13 cellular contexts compared by ENCODE assay signal in the genomic region with DNA sequence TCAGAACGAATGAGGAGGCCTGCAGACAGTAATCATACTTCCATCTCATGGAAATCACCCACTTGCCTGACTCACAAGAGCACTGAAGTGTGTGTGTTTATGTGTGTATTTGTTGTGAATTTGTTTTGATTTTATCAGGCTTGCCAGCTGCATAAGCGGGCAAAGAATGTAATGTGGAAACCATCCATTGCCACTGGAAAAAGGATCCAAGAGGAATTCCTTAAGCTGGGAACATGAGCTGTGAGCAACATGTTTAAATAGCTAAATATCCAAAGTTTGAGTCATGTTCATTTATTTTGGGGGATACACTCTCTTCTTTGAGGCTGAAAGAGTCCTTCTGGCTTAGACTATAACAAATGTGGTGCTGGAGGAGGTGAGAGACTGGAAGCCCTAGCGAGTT.
DNase-seq lines count a peak whose midpoint lies in the region; ATAC-seq and TF ChIP-seq lines count a peak whose summit lies in the region.
"Had no signal": no experiment of that assay in that cellular context is flagged by ENCODE, and none has a peak within 500 bp of the region (broad histone marks: within the 10 kb centered on the region; RNA-seq: fewer than 3 reads in every experiment).

No MANE protein-coding gene starts in this region.

- DNase-seq in ELR (ENCODE audit: low read depth) (peak; percentile 97), SK-N-SH (no peak), fibroblast of the aortic adventitia (ENCODE audit: low read depth) (peak; percentile 90), gastrocnemius medialis (no peak), middle frontal gyrus (ENCODE audit: extremely low spot score, low spot score) (no peak)
- no peak for DNase-seq in stimulated activated CD4-positive, alpha-beta T cell treated with anti-CD3 and anti-CD28 coated beads, Interleukin-15, amount 100 ng/mL, for 24 hours
- DNase-seq: DMS79, dorsolateral prefrontal cortex, NCI-H1105, T-helper 9 cell had no signal

- no peak for TF ChIP-seq CTCF in SK-N-SH (IDR thresholded peaks at IDR 0.05)
- no peak for TF ChIP-seq CTCF in fibroblast of the aortic adventitia (IDR thresholded peaks at IDR 0.05; ENCODE audit: insufficient read depth, low read length)
- no peak for TF ChIP-seq CTCF in gastrocnemius medialis (IDR thresholded peaks at IDR 0.05 in 4 of 5, conservative IDR thresholded peaks at IDR 0.05 in 1 of 5)

- ATAC-seq in GM19324 (IDR thresholded peaks at IDR 0.05; ENCODE audit: low FRiP score, unreplicated experiment) (no peak), gastrocnemius medialis (no peak)
- ATAC-seq: HCT116 had no signal

- H3K4me1 ChIP-seq in SK-N-SH (ENCODE audit: control insufficient read depth in 1 of 2, insufficient read depth in 2 of 2, low read depth in 1 of 2, low read length in 1 of 2) (peaks cover 18 to 23% of the 10 kb centered on the region in 2 experiments; a peak in 3 of 4 replicates), skeletal muscle satellite cell (ENCODE audit: control insufficient read depth, insufficient read depth, low read length) (peaks cover 49% of the 10 kb centered on the region), gastrocnemius medialis (peaks cover 4 to 6% of the 10 kb centered on the region in 2 donors)

- H3K27me3 ChIP-seq in SK-N-SH (ENCODE audit: insufficient read depth) (no peaks in the 10 kb centered on the region), skeletal muscle satellite cell (ENCODE audit: control insufficient read depth, insufficient read depth, low read length) (no peaks in the 10 kb centered on the region), gastrocnemius medialis (no peaks in the 10 kb centered on the region)
- H3K27me3 ChIP-seq: dorsolateral prefrontal cortex had no signal

- H3K4me2 ChIP-seq in SK-N-SH (peak overlapping the region; percentile 43), skeletal muscle satellite cell (ENCODE audit: low read length) (peak overlapping the region; percentile 34)

- intact Hi-C loops in gastrocnemius medialis (cut with DNase I; ENCODE audit: low total_unique reads) = no loop called here

- peaks cover 24% of the 10 kb centered on the region for H3F3A ChIP-seq in SK-N-SH (replicated peaks; ENCODE audit: insufficient read depth)

- H3K9me2 ChIP-seq in SK-N-SH = no peaks in the 10 kb centered on the region

- no peak overlapping the region for H2AFZ ChIP-seq in SK-N-SH (ENCODE audit: low read depth)

- in situ Hi-C loops in gastrocnemius medialis (cut with MboI; ENCODE audit: low sequenced_read_pairs in 4 of 4) = no loop called here

- H3K36me3 ChIP-seq in SK-N-SH (replicated peaks in 1 of 2; ENCODE audit: control insufficient read depth in 1 of 2, insufficient read depth in 2 of 2, low read length in 1 of 2) (no peaks in the 10 kb centered on the region), skeletal muscle satellite cell (ENCODE audit: insufficient read depth, low read length) (no peaks in the 10 kb centered on the region), gastrocnemius medialis (no peaks in the 10 kb centered on the region)

- TF ChIP-seq POLR2A in gastrocnemius medialis (IDR thresholded peaks at IDR 0.05) = no peak

- peak overlapping the region; percentile 53 to 90 for H3K27ac ChIP-seq in SK-N-SH (ENCODE audit: low read depth in 2 of 2, low read length in 1 of 2)
- no peak overlapping the region for H3K27ac ChIP-seq in gastrocnemius medialis

- H3K4me3 ChIP-seq in SK-N-SH (ENCODE audit: low read depth in 2 of 2, low read length in 1 of 2) = no peak overlapping the region
- H3K4me3 ChIP-seq in fibroblast of the aortic adventitia (ENCODE audit: low read depth, low read length) = no peak overlapping the region
- no peak overlapping the region for H3K4me3 ChIP-seq in skeletal muscle satellite cell (ENCODE audit: low read length)
- no peak overlapping the region for H3K4me3 ChIP-seq in gastrocnemius medialis
- H3K4me3 ChIP-seq: dorsolateral prefrontal cortex had no signal

- whole genome bisulfite sequencing in SK-N-SH (ENCODE audit: low lambda C conversion rate) = 10% methylated on average over 3 of the region's 3 CpGs

- peak; percentile 46 to 97; a peak in 3 of 4 replicates for TF ChIP-seq EP300 in SK-N-SH (IDR thresholded peaks at IDR 0.05; ENCODE audit: borderline replicate concordance in 1 of 2, low read depth in 1 of 2, low read length in 1 of 2)

- no peak; the same call in 1 of the 2 replicates for TF ChIP-seq RAD21 in SK-N-SH (IDR thresholded peaks at IDR 0.05; ENCODE audit: low read length)

- no peaks in the 10 kb centered on the region for H3K79me2 ChIP-seq in SK-N-SH (ENCODE audit: insufficient read depth)

- peak overlapping the region; percentile 10; the same call in 1 of the 2 replicates for H3K9ac ChIP-seq in SK-N-SH
- peak overlapping the region; percentile 58 for H3K9ac ChIP-seq in skeletal muscle satellite cell (ENCODE audit: low read depth, low read length)

- CTCF ChIA-PET in SK-N-SH (lab: Yijun Ruan, JAX) = interaction anchor here (1.9 kb wide), 1 partner anchor 10 kb away, joined by 9 read pairs; no protein-coding TSS in a partner anchor

- H3K9me3 ChIP-seq in SK-N-SH (no peaks in the 10 kb centered on the region), skeletal muscle satellite cell (replicated peaks; ENCODE audit: low read length) (no peaks in the 10 kb centered on the region), gastrocnemius medialis (no peaks in the 10 kb centered on the region)

- POLR2A ChIA-PET in SK-N-SH (lab: Yijun Ruan, JAX) = interaction anchor here (0.6 kb wide), 1 partner anchor 196 kb away, joined by 3 read pairs; no protein-coding TSS in a partner anchor

- no peaks in the 10 kb centered on the region for H4K20me1 ChIP-seq in SK-N-SH (ENCODE audit: insufficient read depth)

TF ChIP-seq in SK-N-SH, 30 proteins besides CTCF, POLR2A, EP300 and RAD21 (continues in another document):
- no peak for TF ChIP-seq RFX5 (IDR thresholded peaks at IDR 0.05; ENCODE audit: low read length)
- peak; percentile 95 for TF ChIP-seq JUND (IDR thresholded peaks at IDR 0.05)
- TF ChIP-seq FOSL2 (IDR thresholded peaks at IDR 0.05; ENCODE audit: borderline replicate concordance, low read depth) = peak; percentile 92
- peak; percentile 91 for TF ChIP-seq MAX (IDR thresholded peaks at IDR 0.05; ENCODE audit: low read depth)
- TF ChIP-seq ELF1 (IDR thresholded peaks at IDR 0.05) = 0 out of 2 replicates have a peak, but pooled peaks have one; percentile 16
- peak; percentile 54; the same call in 1 of the 2 replicates for TF ChIP-seq ZBTB33 (IDR thresholded peaks at IDR 0.05; ENCODE audit: borderline replicate concordance, low read depth)
- no peak for TF ChIP-seq IRF3 (IDR thresholded peaks at IDR 0.05; ENCODE audit: low read depth, low read length)
- peak; percentile 97 for TF ChIP-seq TEAD4 (IDR thresholded peaks at IDR 0.05; ENCODE audit: borderline replicate concordance, insufficient read depth)
- no peak for TF ChIP-seq TAF1 (IDR thresholded peaks at IDR 0.05; ENCODE audit: borderline replicate concordance, low read depth, low read length)
- TF ChIP-seq FOXM1 (IDR thresholded peaks at IDR 0.05; ENCODE audit: low read depth) = peak; percentile 74
- no peak; the same call in 1 of the 2 replicates for TF ChIP-seq USF1 (IDR thresholded peaks at IDR 0.05; ENCODE audit: borderline replicate concordance, low read depth)
- peak; percentile 99 for TF ChIP-seq TCF12 (IDR thresholded peaks at IDR 0.05)
- peak; percentile 66; the same call in 1 of the 2 replicates for TF ChIP-seq RCOR1 (IDR thresholded peaks at IDR 0.05; ENCODE audit: low read length)
- TF ChIP-seq RXRA (IDR thresholded peaks at IDR 0.05; ENCODE audit: borderline replicate concordance, low read depth) = peak; percentile 86; the same call in 1 of the 2 replicates
- peak; percentile 88 for TF ChIP-seq GATA2 (CRISPR knock-in tag; IDR thresholded peaks at IDR 0.05)
- no peak for TF ChIP-seq NRF1 (IDR thresholded peaks at IDR 0.05; ENCODE audit: low read depth, low read length)
- peak; percentile 72; the same call in 1 of the 2 replicates for TF ChIP-seq SIN3A (IDR thresholded peaks at IDR 0.05; ENCODE audit: borderline replicate concordance, low read depth, low read length)
- peak; percentile 90 for TF ChIP-seq POLR2AphosphoS5 (IDR thresholded peaks at IDR 0.05; ENCODE audit: low read depth, low read length)
- 0 out of 2 replicates have a peak, but pooled peaks have one; percentile 16 for TF ChIP-seq GABPA (IDR thresholded peaks at IDR 0.05; ENCODE audit: low read depth)

Comparison
In these comparisons a context has a peak if more than half of its experiments do, and no peak if none do; other contexts are left out.
1. DNase-seq: peak in ELR (single experiment) and fibroblast of the aortic adventitia (single experiment); none in SK-N-SH (single experiment), gastrocnemius medialis (0 of 2), middle frontal gyrus (single experiment) and stimulated activated CD4-positive, alpha-beta T cell treated with anti-CD3 and anti-CD28 coated beads, Interleukin-15, amount 100 ng/mL, for 24 hours (single experiment).
2. H3K27ac ChIP-seq: peak in SK-N-SH (2 of 2); none in gastrocnemius medialis (0 of 4).